1 cellular context compared by ENCODE assay signal in the genomic region with DNA sequence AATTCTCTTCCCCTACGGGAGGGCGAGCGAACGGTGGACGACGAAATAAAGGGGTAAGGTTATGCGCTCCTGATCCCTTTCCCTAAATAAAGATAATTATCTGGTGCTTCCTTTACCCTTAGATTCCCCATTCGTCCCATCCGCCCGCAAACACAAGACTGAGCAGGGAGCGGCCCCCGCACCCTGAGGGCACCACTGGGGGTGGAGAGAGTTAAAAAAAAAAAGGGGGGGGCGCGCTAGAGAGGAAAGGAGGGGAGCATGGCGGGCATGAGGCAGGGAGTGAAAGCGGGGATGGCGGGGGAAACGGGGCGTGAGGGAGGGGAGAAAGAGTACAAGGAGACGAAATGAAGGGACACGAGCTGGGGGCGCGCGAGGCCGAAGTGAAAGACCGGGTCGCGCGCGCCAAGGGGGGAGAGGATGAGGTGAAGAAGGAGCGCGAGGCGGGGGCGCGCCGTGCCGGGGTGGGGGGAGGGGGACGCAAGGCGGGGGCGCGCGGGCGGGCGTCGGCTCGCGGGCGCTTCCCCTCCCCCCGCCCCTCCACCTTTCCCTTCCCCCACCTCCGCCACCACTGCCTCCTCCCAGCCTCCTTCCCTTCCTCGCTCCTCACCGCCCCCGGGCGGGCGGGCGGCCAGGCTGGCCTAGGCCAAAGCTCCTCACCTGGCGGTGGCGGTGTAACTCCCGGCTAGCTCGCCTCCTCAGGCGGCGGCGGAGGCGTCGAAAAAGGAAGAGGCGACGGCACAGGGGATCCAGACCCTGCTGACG.
TF ChIP-seq lines count a peak whose summit lies in the region.

No MANE protein-coding gene starts in this region.

TF ChIP-seq in K562, 482 proteins besides CTCF, POLR2A, EP300 and RAD21 (continues in another document):
- peak; percentile 47 for TF ChIP-seq RBBP5 (IDR thresholded peaks at IDR 0.05; ENCODE audit: borderline replicate concordance, insufficient read depth, low read length, poor library complexity, severe bottlenecking)
- TF ChIP-seq SPI1 (IDR thresholded peaks at IDR 0.05; ENCODE audit: borderline replicate concordance, low read depth, low read length), result no peak
- TF ChIP-seq RBM22 (IDR thresholded peaks at IDR 0.05; ENCODE audit: low read depth, low read length, poor library complexity, severe bottlenecking), result peak; percentile 45
- no peak for TF ChIP-seq SIN3B (IDR thresholded peaks at IDR 0.05; ENCODE audit: low read depth)
- TF ChIP-seq, protein P1, sequence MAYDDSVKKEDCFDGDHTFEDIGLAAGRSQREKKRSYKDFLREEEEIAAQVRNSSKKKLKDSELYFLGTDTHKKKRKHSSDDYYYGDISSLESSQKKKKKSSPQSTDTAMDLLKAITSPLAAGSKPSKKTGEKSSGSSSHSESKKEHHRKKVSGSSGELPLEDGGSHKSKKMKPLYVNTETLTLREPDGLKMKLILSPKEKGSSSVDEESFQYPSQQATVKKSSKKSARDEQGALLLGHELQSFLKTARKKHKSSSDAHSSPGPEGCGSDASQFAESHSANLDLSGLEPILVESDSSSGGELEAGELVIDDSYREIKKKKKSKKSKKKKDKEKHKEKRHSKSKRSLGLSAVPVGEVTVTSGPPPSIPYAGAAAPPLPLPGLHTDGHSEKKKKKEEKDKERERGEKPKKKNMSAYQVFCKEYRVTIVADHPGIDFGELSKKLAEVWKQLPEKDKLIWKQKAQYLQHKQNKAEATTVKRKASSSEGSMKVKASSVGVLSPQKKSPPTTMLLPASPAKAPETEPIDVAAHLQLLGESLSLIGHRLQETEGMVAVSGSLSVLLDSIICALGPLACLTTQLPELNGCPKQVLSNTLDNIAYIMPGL (CRISPR knock-in tag; IDR thresholded peaks at IDR 0.05), result 0 out of 2 replicates have a peak, but pooled peaks have one; percentile 32
- TF ChIP-seq MAFF (IDR thresholded peaks at IDR 0.05; ENCODE audit: low read length), result no peak
- no peak for TF ChIP-seq ZNF584 (CRISPR knock-in tag; IDR thresholded peaks at IDR 0.05; ENCODE audit: low read depth)
- TF ChIP-seq NELFE (IDR thresholded peaks at IDR 0.05; ENCODE audit: insufficient read depth, insufficient read length), result no peak
- 0 out of 4 replicates have a peak, but pooled peaks of 1 of the 2 experiments have one; percentile 21 for TF ChIP-seq NONO (IDR thresholded peaks at IDR 0.05; ENCODE audit: low read depth in 2 of 2, low read length in 1 of 2)
- 0 out of 2 replicates have a peak, but pooled peaks have one; percentile 5 for TF ChIP-seq SMC3 (conservative IDR thresholded peaks at IDR 0.05; ENCODE audit: insufficient read depth, low read depth, low read length)
- TF ChIP-seq CSDE1 (IDR thresholded peaks at IDR 0.05), result no peak
- peak; percentile 97 for TF ChIP-seq PCBP1 (IDR thresholded peaks at IDR 0.05; ENCODE audit: low read depth, low read length, poor library complexity, severe bottlenecking)
- no peak for TF ChIP-seq RFX7 (CRISPR knock-in tag; IDR thresholded peaks at IDR 0.05)
- peak; percentile 76; the same call in 1 of the 2 replicates for TF ChIP-seq EP400 (IDR thresholded peaks at IDR 0.05)
- TF ChIP-seq, protein P2, sequence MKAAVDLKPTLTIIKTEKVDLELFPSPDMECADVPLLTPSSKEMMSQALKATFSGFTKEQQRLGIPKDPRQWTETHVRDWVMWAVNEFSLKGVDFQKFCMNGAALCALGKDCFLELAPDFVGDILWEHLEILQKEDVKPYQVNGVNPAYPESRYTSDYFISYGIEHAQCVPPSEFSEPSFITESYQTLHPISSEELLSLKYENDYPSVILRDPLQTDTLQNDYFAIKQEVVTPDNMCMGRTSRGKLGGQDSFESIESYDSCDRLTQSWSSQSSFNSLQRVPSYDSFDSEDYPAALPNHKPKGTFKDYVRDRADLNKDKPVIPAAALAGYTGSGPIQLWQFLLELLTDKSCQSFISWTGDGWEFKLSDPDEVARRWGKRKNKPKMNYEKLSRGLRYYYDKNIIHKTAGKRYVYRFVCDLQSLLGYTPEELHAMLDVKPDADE (conservative IDR thresholded peaks at IDR 0.05; ENCODE audit: control insufficient read depth, low read depth, low read length), result peak; percentile 25; the same call in 1 of the 2 replicates
- TF ChIP-seq ZNF354B (CRISPR knock-in tag; IDR thresholded peaks at IDR 0.05), result no peak
- TF ChIP-seq, protein P3, sequence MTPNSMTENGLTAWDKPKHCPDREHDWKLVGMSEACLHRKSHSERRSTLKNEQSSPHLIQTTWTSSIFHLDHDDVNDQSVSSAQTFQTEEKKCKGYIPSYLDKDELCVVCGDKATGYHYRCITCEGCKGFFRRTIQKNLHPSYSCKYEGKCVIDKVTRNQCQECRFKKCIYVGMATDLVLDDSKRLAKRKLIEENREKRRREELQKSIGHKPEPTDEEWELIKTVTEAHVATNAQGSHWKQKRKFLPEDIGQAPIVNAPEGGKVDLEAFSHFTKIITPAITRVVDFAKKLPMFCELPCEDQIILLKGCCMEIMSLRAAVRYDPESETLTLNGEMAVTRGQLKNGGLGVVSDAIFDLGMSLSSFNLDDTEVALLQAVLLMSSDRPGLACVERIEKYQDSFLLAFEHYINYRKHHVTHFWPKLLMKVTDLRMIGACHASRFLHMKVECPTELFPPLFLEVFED (CRISPR knock-in tag; conservative IDR thresholded peaks at IDR 0.05), result no peak
- TF ChIP-seq, protein P4, sequence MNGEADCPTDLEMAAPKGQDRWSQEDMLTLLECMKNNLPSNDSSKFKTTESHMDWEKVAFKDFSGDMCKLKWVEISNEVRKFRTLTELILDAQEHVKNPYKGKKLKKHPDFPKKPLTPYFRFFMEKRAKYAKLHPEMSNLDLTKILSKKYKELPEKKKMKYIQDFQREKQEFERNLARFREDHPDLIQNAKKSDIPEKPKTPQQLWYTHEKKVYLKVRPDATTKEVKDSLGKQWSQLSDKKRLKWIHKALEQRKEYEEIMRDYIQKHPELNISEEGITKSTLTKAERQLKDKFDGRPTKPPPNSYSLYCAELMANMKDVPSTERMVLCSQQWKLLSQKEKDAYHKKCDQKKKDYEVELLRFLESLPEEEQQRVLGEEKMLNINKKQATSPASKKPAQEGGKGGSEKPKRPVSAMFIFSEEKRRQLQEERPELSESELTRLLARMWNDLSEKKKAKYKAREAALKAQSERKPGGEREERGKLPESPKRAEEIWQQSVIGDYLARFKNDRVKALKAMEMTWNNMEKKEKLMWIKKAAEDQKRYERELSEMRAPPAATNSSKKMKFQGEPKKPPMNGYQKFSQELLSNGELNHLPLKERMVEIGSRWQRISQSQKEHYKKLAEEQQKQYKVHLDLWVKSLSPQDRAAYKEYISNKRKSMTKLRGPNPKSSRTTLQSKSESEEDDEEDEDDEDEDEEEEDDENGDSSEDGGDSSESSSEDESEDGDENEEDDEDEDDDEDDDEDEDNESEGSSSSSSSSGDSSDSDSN (IDR thresholded peaks at IDR 0.05; ENCODE audit: borderline replicate concordance in 1 of 2, low read depth in 2 of 2, low read length in 2 of 2), result peak in 1 of 2 experiments; percentile 87; a peak in 2 of 4 replicates
- TF ChIP-seq, protein P5, sequence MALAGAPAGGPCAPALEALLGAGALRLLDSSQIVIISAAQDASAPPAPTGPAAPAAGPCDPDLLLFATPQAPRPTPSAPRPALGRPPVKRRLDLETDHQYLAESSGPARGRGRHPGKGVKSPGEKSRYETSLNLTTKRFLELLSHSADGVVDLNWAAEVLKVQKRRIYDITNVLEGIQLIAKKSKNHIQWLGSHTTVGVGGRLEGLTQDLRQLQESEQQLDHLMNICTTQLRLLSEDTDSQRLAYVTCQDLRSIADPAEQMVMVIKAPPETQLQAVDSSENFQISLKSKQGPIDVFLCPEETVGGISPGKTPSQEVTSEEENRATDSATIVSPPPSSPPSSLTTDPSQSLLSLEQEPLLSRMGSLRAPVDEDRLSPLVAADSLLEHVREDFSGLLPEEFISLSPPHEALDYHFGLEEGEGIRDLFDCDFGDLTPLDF (CRISPR knock-in tag; IDR thresholded peaks at IDR 0.05), result no peak
- no peak for TF ChIP-seq IRF2 (CRISPR knock-in tag; IDR thresholded peaks at IDR 0.05)
- TF ChIP-seq, protein P6, sequence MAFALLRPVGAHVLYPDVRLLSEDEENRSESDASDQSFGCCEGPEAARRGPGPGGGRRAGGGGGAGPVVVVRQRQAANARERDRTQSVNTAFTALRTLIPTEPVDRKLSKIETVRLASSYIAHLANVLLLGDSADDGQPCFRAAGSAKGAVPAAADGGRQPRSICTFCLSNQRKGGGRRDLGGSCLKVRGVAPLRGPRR (CRISPR knock-in tag; IDR thresholded peaks at IDR 0.05), result no peak
- no peak for TF ChIP-seq HIVEP1 (CRISPR knock-in tag; IDR thresholded peaks at IDR 0.05)
- peak; percentile 91 for TF ChIP-seq POLR2G (IDR thresholded peaks at IDR 0.05; ENCODE audit: low read depth, low read length)
- TF ChIP-seq ZNF561 (CRISPR knock-in tag; conservative IDR thresholded peaks at IDR 0.05), result no peak
- no peak for TF ChIP-seq ZNF3 (CRISPR knock-in tag; IDR thresholded peaks at IDR 0.05)
- TF ChIP-seq TFAM (CRISPR knock-in tag; conservative IDR thresholded peaks at IDR 0.05), result no peak
- TF ChIP-seq PTBP1 (IDR thresholded peaks at IDR 0.05; ENCODE audit: low read depth, low read length), result no peak
- TF ChIP-seq FOXP1 (CRISPR knock-in tag; IDR thresholded peaks at IDR 0.05), result 0 out of 2 replicates have a peak, but pooled peaks have one; percentile 11
- TF ChIP-seq STAT5B (CRISPR knock-in tag; IDR thresholded peaks at IDR 0.05), result no peak
- TF ChIP-seq ZBED1 (IDR thresholded peaks at IDR 0.05), result 0 out of 2 replicates have a peak, but pooled peaks have one; percentile 59
- TF ChIP-seq CC2D1A (IDR thresholded peaks at IDR 0.05), result no peak
- TF ChIP-seq, protein P7, sequence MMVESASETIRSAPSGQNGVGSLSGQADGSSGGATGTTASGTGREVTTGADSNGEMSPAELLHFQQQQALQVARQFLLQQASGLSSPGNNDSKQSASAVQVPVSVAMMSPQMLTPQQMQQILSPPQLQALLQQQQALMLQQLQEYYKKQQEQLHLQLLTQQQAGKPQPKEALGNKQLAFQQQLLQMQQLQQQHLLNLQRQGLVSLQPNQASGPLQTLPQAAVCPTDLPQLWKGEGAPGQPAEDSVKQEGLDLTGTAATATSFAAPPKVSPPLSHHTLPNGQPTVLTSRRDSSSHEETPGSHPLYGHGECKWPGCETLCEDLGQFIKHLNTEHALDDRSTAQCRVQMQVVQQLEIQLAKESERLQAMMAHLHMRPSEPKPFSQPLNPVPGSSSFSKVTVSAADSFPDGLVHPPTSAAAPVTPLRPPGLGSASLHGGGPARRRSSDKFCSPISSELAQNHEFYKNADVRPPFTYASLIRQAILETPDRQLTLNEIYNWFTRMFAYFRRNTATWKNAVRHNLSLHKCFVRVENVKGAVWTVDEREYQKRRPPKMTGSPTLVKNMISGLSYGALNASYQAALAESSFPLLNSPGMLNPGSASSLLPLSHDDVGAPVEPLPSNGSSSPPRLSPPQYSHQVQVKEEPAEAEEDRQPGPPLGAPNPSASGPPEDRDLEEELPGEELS (CRISPR knock-in tag; IDR thresholded peaks at IDR 0.05; ENCODE audit: borderline replicate concordance), result no peak
